ENCODE assay signal across 9 cellular contexts in genomic region chr20:64078934-64079272, GRCh38. TPM values are rescaled to one million over a fixed set of nuclear protein-coding genes. Genes with fewer than 3 reads are reported as not detected.
A peak's percentile ranks its signal among the peaks of the same experiment; 100 is the strongest.
DNase-seq lines count a peak whose midpoint lies in the region; ATAC-seq and TF ChIP-seq lines count a peak whose summit lies in the region.
"Had no signal": no experiment of that assay in that cellular context is flagged by ENCODE, and none has a peak within 500 bp of the region (broad histone marks: within the 10 kb centered on the region; RNA-seq: fewer than 3 reads in every experiment).

No MANE protein-coding gene starts in this region.

- peak overlapping the region in 1 of 2 experiments; percentile 43 for H2BK12ac ChIP-seq in mesenchymal stem cell (ENCODE audit: low read length in 2 of 2)

- H3K27me3 ChIP-seq in body of pancreas (no peaks in the 10 kb centered on the region), mesenchymal stem cell (ENCODE audit: control insufficient read depth in 1 of 2, insufficient read depth in 1 of 2, low read length in 2 of 2) (peaks cover 0 to 22% of the 10 kb centered on the region in 2 experiments)

- DNase-seq in activated T-cell treated with anti-CD3 and anti-CD28 coated beads, Interleukin-2, amount 50 U/mL, for 72 hours = no peak
- DNase-seq in activated T-cell treated with anti-CD3 and anti-CD28 coated beads, Interleukin-2, amount 50 U/mL, for 1 hour = no peak
- DNase-seq in body of pancreas (no peak), mesenchymal stem cell (no peak), type B pancreatic cell (ENCODE audit: extremely low spot score, unreplicated experiment) (no peak), NAMALWA (ENCODE audit: low spot score) (no peak), GM20000 (ENCODE audit: low spot score) (no peak), NCI-H524 treated with DMSO at 0.1 percent for 48 hours (lab: John Stamatoyannopoulos, UW) (no peak)

- peak overlapping the region; percentile 83 for H3K9ac ChIP-seq in mesenchymal stem cell (ENCODE audit: low read length)

- H3K27ac Mint-ChIP-seq in activated T-cell treated with anti-CD3 and anti-CD28 coated beads, Interleukin-2, amount 50 U/mL, for 72 hours = peak overlapping the region; percentile 44
- H3K27ac Mint-ChIP-seq in type B pancreatic cell = no peak overlapping the region

- H2BK120ac ChIP-seq in mesenchymal stem cell (ENCODE audit: low read depth, low read length) = peak overlapping the region; percentile 88

- H3K4me1 Mint-ChIP-seq in activated T-cell treated with anti-CD3 and anti-CD28 coated beads, Interleukin-2, amount 50 U/mL, for 72 hours (ENCODE audit: low read depth) = peaks cover 40% of the 10 kb centered on the region
- peaks cover 18% of the 10 kb centered on the region for H3K4me1 Mint-ChIP-seq in type B pancreatic cell (ENCODE audit: unreplicated experiment)

- H3K4me1 ChIP-seq in body of pancreas = peaks cover 26% of the 10 kb centered on the region
- H3K4me1 ChIP-seq in mesenchymal stem cell (ENCODE audit: control insufficient read depth, insufficient read depth, low read depth, low read length) = peaks cover 41% of the 10 kb centered on the region

- no peaks in the 10 kb centered on the region for H3K9me3 Mint-ChIP-seq in activated T-cell treated with anti-CD3 and anti-CD28 coated beads, Interleukin-2, amount 50 U/mL, for 72 hours
- H3K9me3 Mint-ChIP-seq in type B pancreatic cell = no peaks in the 10 kb centered on the region

- H3K4me3 ChIP-seq in body of pancreas (peak overlapping the region; percentile 27 to 47), mesenchymal stem cell (ENCODE audit: insufficient read depth in 1 of 2, low read depth in 1 of 2, low read length in 2 of 2) (peak overlapping the region; percentile 76 to 83)

- peak overlapping the region; percentile 24 for H2BK5ac ChIP-seq in mesenchymal stem cell (ENCODE audit: low read depth, low read length, poor library complexity, severe bottlenecking)

- peak overlapping the region; percentile 91 for H3K4me2 ChIP-seq in mesenchymal stem cell (ENCODE audit: low read length, poor library complexity, severe bottlenecking)

- intact Hi-C loops in body of pancreas (cut with DNase I) = no loop called here

- peaks cover 24% of the 10 kb centered on the region for H3K79me1 ChIP-seq in mesenchymal stem cell (replicated peaks; ENCODE audit: low read length, poor library complexity, severe bottlenecking)

- no peak overlapping the region for H2AFZ ChIP-seq in mesenchymal stem cell (ENCODE audit: low read depth, low read length)

- TF ChIP-seq CTCF in body of pancreas (IDR thresholded peaks at IDR 0.05) (no peak), type B pancreatic cell (conservative IDR thresholded peaks at IDR 0.05) (no peak), GM20000 (IDR thresholded peaks at IDR 0.05; ENCODE audit: extremely low read depth, missing control alignments) (no peak)

- no peaks in the 10 kb centered on the region for H3K27me3 Mint-ChIP-seq in activated T-cell treated with anti-CD3 and anti-CD28 coated beads, Interleukin-2, amount 50 U/mL, for 72 hours (ENCODE audit: low read depth)
- peaks cover 20% of the 10 kb centered on the region for H3K27me3 Mint-ChIP-seq in type B pancreatic cell

- H3K36me3 ChIP-seq in body of pancreas (replicated peaks in 1 of 2; ENCODE audit: insufficient read depth in 1 of 2, low read depth in 2 of 2) (no peaks in the 10 kb centered on the region), mesenchymal stem cell (ENCODE audit: control insufficient read depth in 1 of 2, insufficient read depth in 2 of 2, low read depth in 1 of 2, low read length in 2 of 2) (peaks cover 3 to 30% of the 10 kb centered on the region in 2 experiments)

- H3K9me3 ChIP-seq in body of pancreas (no peaks in the 10 kb centered on the region), mesenchymal stem cell (ENCODE audit: control insufficient read depth, low read length) (no peaks in the 10 kb centered on the region)

- peak overlapping the region; percentile 1 for H2BK15ac ChIP-seq in mesenchymal stem cell (ENCODE audit: low read depth, poor library complexity, severe bottlenecking)

- 29 to 30% methylated on average over 2 to 4 of the region's 4 CpGs for WGBS in body of pancreas, 2 donors
- 35% methylated on average over 2 of the region's 4 CpGs for WGBS in mesenchymal stem cell

- peak overlapping the region; percentile 16 for H4K8ac ChIP-seq in mesenchymal stem cell (ENCODE audit: low read length)

- H3K23ac ChIP-seq in mesenchymal stem cell (ENCODE audit: low read length in 2 of 2) = no peak overlapping the region

- H2AK5ac ChIP-seq in mesenchymal stem cell (ENCODE audit: low read length, severe bottlenecking) = no peak overlapping the region

- H3K14ac ChIP-seq in mesenchymal stem cell (ENCODE audit: low read length in 2 of 2) = peak overlapping the region in 1 of 2 experiments; percentile 13

- H3K4me3 Mint-ChIP-seq in activated T-cell treated with anti-CD3 and anti-CD28 coated beads, Interleukin-2, amount 50 U/mL, for 72 hours = peak overlapping the region; percentile 94 to 95
- H3K4me3 Mint-ChIP-seq in type B pancreatic cell = peak overlapping the region; percentile 74

- H3K18ac ChIP-seq in mesenchymal stem cell (ENCODE audit: low read depth in 1 of 2, low read length in 2 of 2) = peak overlapping the region; percentile 79 to 95

- H4K91ac ChIP-seq in mesenchymal stem cell (ENCODE audit: low read length) = peak overlapping the region; percentile 84

- H3K36me3 Mint-ChIP-seq in activated T-cell treated with anti-CD3 and anti-CD28 coated beads, Interleukin-2, amount 50 U/mL, for 72 hours (ENCODE audit: insufficient read depth in 2 of 2) = no peaks in the 10 kb centered on the region
- no peaks in the 10 kb centered on the region for H3K36me3 Mint-ChIP-seq in type B pancreatic cell

- ATAC-seq in activated T-cell treated with anti-CD3 and anti-CD28 coated beads, Interleukin-2, amount 50 U/mL, for 72 hours (replicated peaks in 1 of 2) = no peak
- no peak for ATAC-seq in body of pancreas

- peak overlapping the region; percentile 45 to 77 for H3K4ac ChIP-seq in mesenchymal stem cell (ENCODE audit: low read depth in 1 of 2, low read length in 2 of 2)

- no peak for TF ChIP-seq POLR2A in body of pancreas (IDR thresholded peaks at IDR 0.05)

- H3K27ac ChIP-seq in body of pancreas (peak overlapping the region in 3 of 4 donors; percentile 59 to 77 (median 69)), mesenchymal stem cell (ENCODE audit: low read length, poor library complexity, severe bottlenecking) (no peak overlapping the region)

RNA-seq across cellular contexts. Expression of gene RGS19, which starts 0.4 kb away (rescaled TPM):
- total RNA-seq in activated T-cell treated with anti-CD3 and anti-CD28 coated beads, Interleukin-2, amount 50 U/mL, for 72 hours = 10 to 100 TPM; 38.1 to 40.0 TPM
- total RNA-seq in body of pancreas (10 to 100 TPM in 1 of 2 donors, 1 to 10 TPM in 1; 9.1 to 14.5 TPM), type B pancreatic cell (ENCODE audit: low replicate concordance) (8.4 and 9.5 TPM in 2 replicates)
- polyA plus RNA-seq in mesenchymal stem cell (2013, experiment 1 of 2) = 11.6 TPM
- 13.4 TPM for polyA plus RNA-seq in mesenchymal stem cell (2013, experiment 2 of 2)

RNA-seq across cellular contexts. Expression of gene OPRL1, which starts 1.0 kb away (rescaled TPM):
- total RNA-seq in activated T-cell treated with anti-CD3 and anti-CD28 coated beads, Interleukin-2, amount 50 U/mL, for 72 hours = 1 to 10 TPM; 1.3 to 1.7 TPM
- total RNA-seq in body of pancreas = 1 to 10 TPM; 1.0 to 2.6 TPM
- 0.54 TPM for polyA plus RNA-seq in mesenchymal stem cell (2013, experiment 1 of 2)
- 0.40 TPM for polyA plus RNA-seq in mesenchymal stem cell (2013, experiment 2 of 2)
- total RNA-seq in type B pancreatic cell (ENCODE audit: low replicate concordance) = 0.50 and 1.9 TPM in 2 replicates

RNA-seq across cellular contexts. Expression of gene LKAAEAR1, which starts 5.3 kb away (rescaled TPM):
- under 1 TPM in 1 of 2 donors, not detected in 1; 0.29 TPM for total RNA-seq in activated T-cell treated with anti-CD3 and anti-CD28 coated beads, Interleukin-2, amount 50 U/mL, for 72 hours
- total RNA-seq in body of pancreas (1 to 10 TPM in 1 of 2 donors, not detected in 1; 3.9 TPM), type B pancreatic cell (ENCODE audit: low replicate concordance) (not detected in 2 replicates)
- 0.08 TPM for polyA plus RNA-seq in mesenchymal stem cell (2013, experiment 1 of 2)
- polyA plus RNA-seq in mesenchymal stem cell (2013, experiment 2 of 2) = not detected

RNA-seq across cellular contexts. Expression of gene TCEA2, which starts 15.9 kb away (rescaled TPM):
- total RNA-seq in activated T-cell treated with anti-CD3 and anti-CD28 coated beads, Interleukin-2, amount 50 U/mL, for 72 hours = 10 to 100 TPM; 55.5 to 61.6 TPM
- total RNA-seq in body of pancreas (10 to 100 TPM; 16.6 to 17.5 TPM), type B pancreatic cell (ENCODE audit: low replicate concordance) (33.4 and 73.3 TPM in 2 replicates)
- polyA plus RNA-seq in mesenchymal stem cell (2013, experiment 1 of 2) = 57.9 TPM
- 60.9 TPM for polyA plus RNA-seq in mesenchymal stem cell (2013, experiment 2 of 2)

RNA-seq across cellular contexts. Expression of gene NPBWR2, which starts 28.5 kb away (rescaled TPM):
- total RNA-seq in activated T-cell treated with anti-CD3 and anti-CD28 coated beads, Interleukin-2, amount 50 U/mL, for 72 hours = not detected
- total RNA-seq in body of pancreas (not detected), type B pancreatic cell (ENCODE audit: low replicate concordance) (not detected in 2 replicates)
- not detected for polyA plus RNA-seq in mesenchymal stem cell (2013, experiment 1 of 2)
- polyA plus RNA-seq in mesenchymal stem cell (2013, experiment 2 of 2) = not detected
- total RNA-seq: HT1080 had no signal
